26 cellular contexts compared by ENCODE assay signal in the genomic region with DNA sequence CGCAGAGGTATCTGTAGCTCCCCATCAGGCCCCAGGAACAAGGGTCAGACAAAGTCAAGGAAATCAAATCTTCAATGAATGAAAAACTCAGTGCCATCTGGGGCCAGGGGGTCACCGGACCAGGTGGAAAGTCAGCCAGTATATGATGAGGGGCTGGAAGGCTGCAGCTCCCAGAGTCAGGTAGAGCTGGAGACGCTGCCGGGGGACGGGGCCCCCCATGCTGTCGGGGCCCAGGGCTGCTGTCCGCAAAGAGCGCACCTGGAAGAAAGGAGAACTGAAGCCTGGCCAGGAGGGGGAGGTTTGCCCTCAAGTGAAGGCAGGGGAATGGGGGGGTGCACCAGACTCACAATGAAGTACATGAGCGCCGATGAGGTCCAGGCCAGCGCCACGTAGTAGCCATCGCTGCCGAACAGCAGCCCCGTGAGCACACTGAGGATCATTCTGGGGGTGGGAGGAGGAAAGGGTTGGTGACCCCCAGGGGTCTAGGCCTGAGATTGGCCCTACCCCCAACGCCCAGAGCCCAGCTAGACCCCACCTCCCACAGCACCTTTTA. TPM values are rescaled to one million over a fixed set of nuclear protein-coding genes. Genes with fewer than 3 reads are reported as not detected.
A peak's percentile ranks its signal among the peaks of the same experiment; 100 is the strongest.
DNase-seq lines count a peak whose midpoint lies in the region; ATAC-seq, FAIRE-seq and TF ChIP-seq lines count a peak whose summit lies in the region.
"Had no signal": no experiment of that assay in that cellular context is flagged by ENCODE, and none has a peak within 500 bp of the region (broad histone marks: within the 10 kb centered on the region; RNA-seq: fewer than 3 reads in every experiment).

No MANE protein-coding gene starts in this region.

- H3K4me1 Mint-ChIP-seq in neural crest cell = peaks cover 48% of the 10 kb centered on the region

- H3K79me2 ChIP-seq in OCI-LY3 (ENCODE audit: low read length) (peaks cover 14% of the 10 kb centered on the region), K562 (ENCODE audit: control insufficient read depth, insufficient read depth, low read length) (peaks cover 24% of the 10 kb centered on the region), mammary epithelial cell (ENCODE audit: insufficient read depth, low read length) (peaks cover 25% of the 10 kb centered on the region), mesendoderm (ENCODE audit: control insufficient read depth, insufficient read depth, low read length) (peaks cover 6% of the 10 kb centered on the region)

- intact Hi-C loops in K562 (cut with micrococcal nuclease) (no loop called here), mammary epithelial cell (cut with micrococcal nuclease) (no loop called here)

- H3K9me1 ChIP-seq in K562 (ENCODE audit: control insufficient read depth, insufficient read depth, low read length) = peaks cover 4% of the 10 kb centered on the region

- H3K79me1 ChIP-seq in mesendoderm (ENCODE audit: low read length) = peaks cover 8% of the 10 kb centered on the region

- peak overlapping the region; percentile 67 for H3K4me2 ChIP-seq in OCI-LY3 (ENCODE audit: low read length)
- no peak overlapping the region for H3K4me2 ChIP-seq in K562 (ENCODE audit: insufficient read depth, low read length)
- H3K4me2 ChIP-seq in mammary epithelial cell (ENCODE audit: insufficient read depth, low read depth, low read length) = no peak overlapping the region
- H3K4me2 ChIP-seq in mesendoderm (ENCODE audit: low read length) = no peak overlapping the region
- H3K4me2 ChIP-seq: GM23338 had no signal

- no peak overlapping the region for H4K5ac ChIP-seq in mesendoderm (ENCODE audit: low read length)

- no peak overlapping the region for H2BK15ac ChIP-seq in mesendoderm (replicated peaks; ENCODE audit: low read depth)

- H3K4me3 Mint-ChIP-seq in neural crest cell = peak overlapping the region; percentile 61
- H3K4me3 Mint-ChIP-seq: GM23338, HFFc6 had no signal

- POLR2A ChIA-PET in K562 (lab: Yijun Ruan, JAX) = interaction anchor here (0.6 kb wide), 1 partner anchor 63 kb away, joined by 3 read pairs; no protein-coding TSS in a partner anchor

- in situ Hi-C loops in K562 (cut with MboI) (no loop called here), mammary epithelial cell (cut with MboI; ENCODE audit: low sequenced_read_pairs in 2 of 2) (no loop called here), G401 (cut with HindIII; ENCODE audit: low sequenced_read_pairs) (no loop called here)

- H3K36me3 Mint-ChIP-seq in neural crest cell (ENCODE audit: low read depth) = no peaks in the 10 kb centered on the region

- H4K20me1 ChIP-seq in OCI-LY3 (ENCODE audit: insufficient read depth, low read length) (peaks cover 3% of the 10 kb centered on the region; the same call in 1 of the 2 replicates), K562 (replicated peaks; ENCODE audit: control insufficient read depth, insufficient read depth, low read length) (peaks cover 22% of the 10 kb centered on the region), mammary epithelial cell (ENCODE audit: insufficient read depth, low read length) (no peaks in the 10 kb centered on the region)

- H3K9me3 ChIP-seq in OCI-LY3 (ENCODE audit: insufficient read depth, low read length) = no peaks in the 10 kb centered on the region
- H3K9me3 ChIP-seq in K562 (replicated peaks; ENCODE audit: control insufficient read depth, insufficient read depth, low read depth, low read length) = no peaks in the 10 kb centered on the region
- H3K9me3 ChIP-seq in mammary epithelial cell (replicated peaks; ENCODE audit: insufficient read depth, low read length) = no peaks in the 10 kb centered on the region
- H3K9me3 ChIP-seq: BE2C, HAP-1 had no signal

- H2BK120ac ChIP-seq in mesendoderm (ENCODE audit: low read depth, low read length) = no peak overlapping the region

- peaks cover 15% of the 10 kb centered on the region for H3K36me3 ChIP-seq in OCI-LY3 (replicated peaks; ENCODE audit: low read depth, low read length)
- H3K36me3 ChIP-seq in K562 (ENCODE audit: control insufficient read depth, insufficient read depth, low read length) = peaks cover 37% of the 10 kb centered on the region; the same call in 2 of the 3 replicates
- no peaks in the 10 kb centered on the region for H3K36me3 ChIP-seq in mammary epithelial cell (ENCODE audit: insufficient read depth, low read length)
- H3K36me3 ChIP-seq in mesendoderm (ENCODE audit: control insufficient read depth, insufficient read depth, low read length) = no peaks in the 10 kb centered on the region

- no peak overlapping the region for H2BK5ac ChIP-seq in mesendoderm (ENCODE audit: low read length)

- FAIRE-seq in K562 (lab: Jason Lieb, UNC) = no peak
- FAIRE-seq: GM18507 had no signal

- CTCF ChIA-PET in K562 (lab: Yijun Ruan, JAX; ENCODE audit: low intra/inter-chr PET ratio) = no interaction called here
- CTCF ChIA-PET in mammary epithelial cell (lab: Charles Lee; ENCODE audit: low non-redundant PET) = no interaction called here

- H4K8ac ChIP-seq in mesendoderm (ENCODE audit: low read depth, low read length) = no peak overlapping the region

- TF ChIP-seq POLR2A in K562 (conservative IDR thresholded peaks at IDR 0.05) = no peak

- no peak overlapping the region for H2AFZ ChIP-seq in OCI-LY3 (ENCODE audit: low read depth, low read length)
- no peak overlapping the region for H2AFZ ChIP-seq in K562 (ENCODE audit: low read depth, low read length)
- no peak overlapping the region for H2AFZ ChIP-seq in mammary epithelial cell (ENCODE audit: low read depth, low read length)
- H2AFZ ChIP-seq: GM23338 had no signal

- no peaks in the 10 kb centered on the region for H3K27me3 ChIP-seq in OCI-LY3 (ENCODE audit: low read depth, low read length)
- H3K27me3 ChIP-seq in K562 (ENCODE audit: control insufficient read depth in 2 of 2, insufficient read depth in 2 of 2, low read length in 2 of 2) = no peaks in the 10 kb centered on the region
- H3K27me3 ChIP-seq in mammary epithelial cell (ENCODE audit: insufficient read depth, low read length) = no peaks in the 10 kb centered on the region
- no peaks in the 10 kb centered on the region for H3K27me3 ChIP-seq in mesendoderm (ENCODE audit: insufficient read depth, low read length, poor library complexity)
- H3K27me3 ChIP-seq: BE2C had no signal

- no peak overlapping the region for H3K18ac ChIP-seq in mesendoderm (ENCODE audit: low read length)

- H3K4me1 ChIP-seq in OCI-LY3 (ENCODE audit: low read length) = peaks cover 38% of the 10 kb centered on the region
- H3K4me1 ChIP-seq in K562 (replicated peaks in 1 of 2; ENCODE audit: control insufficient read depth in 2 of 2, insufficient read depth in 2 of 2, low read length in 2 of 2) = peaks cover 15 to 58% of the 10 kb centered on the region in 2 experiments; a peak in 3 of 5 replicates
- peaks cover 12% of the 10 kb centered on the region for H3K4me1 ChIP-seq in mammary epithelial cell (ENCODE audit: insufficient read depth, low read length)
- peaks cover 2% of the 10 kb centered on the region for H3K4me1 ChIP-seq in mesendoderm (ENCODE audit: control insufficient read depth, low read depth, low read length)

- no peak overlapping the region for H3K56ac ChIP-seq in mesendoderm (ENCODE audit: low read length)

- peaks cover 18% of the 10 kb centered on the region for H3K27me3 Mint-ChIP-seq in neural crest cell (ENCODE audit: low read depth)

- 94% methylated on average over 14 of the region's 16 CpGs for WGBS in K562 (ENCODE audit: insufficient coverage, low coverage, missing lambda C conversion rate)
- 92% methylated on average over 2 of the region's 16 CpGs for WGBS in mammary epithelial cell (ENCODE audit: low coverage, missing lambda C conversion rate)
- no CpG with 5 or more reads among the region's 16 CpGs for WGBS in mesendoderm (ENCODE audit: extremely low coverage, insufficient coverage, low lambda C conversion rate)

- H3K9ac ChIP-seq in OCI-LY3 (ENCODE audit: low read length) (peak overlapping the region; percentile 47; the same call in 1 of the 2 replicates), K562 (ENCODE audit: insufficient read depth in 1 of 2, low read depth in 2 of 2, low read length in 2 of 2) (peak overlapping the region in 1 of 2 experiments; percentile 69; a peak in 1 of 4 replicates), mammary epithelial cell (ENCODE audit: insufficient read depth, low read length) (no peak overlapping the region), mesendoderm (ENCODE audit: low read length) (no peak overlapping the region)

- no peak for ATAC-seq in K562
- ATAC-seq: GM23338, Panc1 had no signal

- BruUV-seq in K562 (replicated peaks; lab: Mats Ljungman, UMichigan) (no TSS peak), mammary epithelial cell (replicated peaks; lab: Mats Ljungman, UMichigan) (no TSS peak)

- DNase-seq in K562 (ENCODE audit: extremely low read depth in 1 of 4, low spot score in 3 of 4) (no peak), neural crest cell (ENCODE audit: low read depth, low spot score) (no peak), mammary epithelial cell (no peak), G401 (ENCODE audit: low spot score) (no peak), mesendoderm (no peak), NCI-H510A treated with DMSO at 0.1 percent for 48 hours (lab: John Stamatoyannopoulos, UW) (no peak)
- DNase-seq: BE2C; DMS153; DND-41; HFFc6; Karpas-422; NCI-H1092; NCI-H1417 treated with DMSO at 0.1 percent for 48 hours; NCI-H1694 treated with DMSO at 0.1 percent for 48 hours; NCI-H2081 treated with DMSO at 0.1 percent for 48 hours; NCI-H2171 treated with DMSO at 0.1 percent for 48 hours; NCI-H524 treated with DMSO at 0.1 percent for 48 hours; NCI-H82; NK-92 treated with Interleukin-12 subunit alpha and Interleukin-12 subunit beta, amount 100 ng/mL, for 24 hours; SHP77 treated with DMSO at 0.1 percent for 48 hours; T-helper 1 cell had no signal

- TF ChIP-seq EP300 in K562 (IDR thresholded peaks at IDR 0.05; ENCODE audit: low read length) = no peak

- H3K4me3 ChIP-seq in OCI-LY3 (ENCODE audit: low read length) (peak overlapping the region; percentile 34; the same call in 1 of the 2 replicates), K562 (no peak overlapping the region), mammary epithelial cell (replicated peaks in 1 of 3; ENCODE audit: insufficient read depth in 1 of 3, low read depth in 2 of 3, low read length in 3 of 3) (no peak overlapping the region), mesendoderm (ENCODE audit: low read length) (no peak overlapping the region)
- H3K4me3 ChIP-seq: GM23338, HAP-1 had no signal

- no peak overlapping the region for H2AK5ac ChIP-seq in mesendoderm (ENCODE audit: low read length)

- no peak overlapping the region for H3K27ac Mint-ChIP-seq in neural crest cell (ENCODE audit: unreplicated experiment)
- H3K27ac Mint-ChIP-seq: GM23338, HFFc6 had no signal

- dilution Hi-C loops in mammary epithelial cell (cut with HindIII; ENCODE audit: low sequenced_read_pairs) = loop anchor here (5.0 kb wide), 2 partner anchors 32 to 67 kb away; no protein-coding TSS in a partner anchor

- H3K4ac ChIP-seq in mesendoderm (ENCODE audit: low read depth, low read length) = no peak overlapping the region

- no peaks in the 10 kb centered on the region for H3K9me3 Mint-ChIP-seq in neural crest cell
- H3K9me3 Mint-ChIP-seq: HFFc6 had no signal

- TF ChIP-seq CTCF in OCI-LY3 (IDR thresholded peaks at IDR 0.05; ENCODE audit: low read depth, low read length) (no peak), K562 (IDR thresholded peaks at IDR 0.05 in 2 of 3, conservative IDR thresholded peaks at IDR 0.05 in 1 of 3; ENCODE audit: insufficient read depth in 2 of 3, low read depth in 1 of 3, low read length in 3 of 3) (no peak), neural crest cell (conservative IDR thresholded peaks at IDR 0.05) (no peak), mammary epithelial cell (conservative IDR thresholded peaks at IDR 0.05 in 1 of 2, IDR thresholded peaks at IDR 0.05 in 1 of 2; ENCODE audit: extremely low read depth in 1 of 2, insufficient read depth in 1 of 2, low read depth in 1 of 2, low read length in 2 of 2) (no peak)

- H3K23ac ChIP-seq in mesendoderm (ENCODE audit: low read length) = no peak overlapping the region

- TF ChIP-seq RAD21 in K562 (CRISPR knock-in tag; conservative IDR thresholded peaks at IDR 0.05 in 1 of 2, IDR thresholded peaks at IDR 0.05 in 1 of 2) = no peak

- H3K27ac ChIP-seq in OCI-LY3 (ENCODE audit: low read length) (peak overlapping the region; percentile 26; the same call in 1 of the 2 replicates), K562 (ENCODE audit: extremely low read depth, low read depth, low read length) (no peak overlapping the region), mammary epithelial cell (ENCODE audit: insufficient read depth, low read depth, low read length) (no peak overlapping the region), mesendoderm (ENCODE audit: low read depth, low read length) (no peak overlapping the region)

RNA-seq across cellular contexts. Expression of a gene that starts 4.3 kb away (rescaled TPM):
- 49.3 and 178 TPM in 2 replicates for total RNA-seq in K562 (2011; cell fraction: chromatin; rRNA removed; ENCODE audit: low replicate concordance)
- 331 and 338 TPM in 2 replicates for total RNA-seq in K562 (2011; cell fraction: nucleolus; rRNA removed)
- 162 and 163 TPM in 2 replicates for total RNA-seq in K562 (2011; cell fraction: nucleoplasm; rRNA removed)
- total RNA-seq in K562 (2014; rRNA removed) (121 and 158 TPM in 2 replicates), K562 (2014; rRNA removed; fragmentation: Illumina TruSeq; extraction: Trizol) (29.4 and 39.3 TPM in 2 replicates), K562 (2015; rRNA removed; fragmentation: Illumina TruSeq; extraction: Trizol) (44.8 and 51.6 TPM in 2 replicates), K562 (2021) (108 and 120 TPM in 2 replicates), neural crest cell (59.4 and 60.9 TPM in 2 replicates), mammary epithelial cell (100 to 1,000 TPM; 103 to 125 TPM)
- polyA plus RNA-seq in K562 (2011; rRNA removed) (77.2 and 108 TPM in 2 replicates), K562 (2014; fragmentation: Illumina TruSeq; extraction: Trizol) (111 and 119 TPM in 2 replicates), K562 (2014; fragmentation: Nextera tagmentation; extraction: Ambion mirVana) (10 to 100 TPM in 1 of 2 experiments, 1 to 10 TPM in 1; 8.6 to 33.6 TPM), K562 (2014; rRNA removed) (83.6 and 96.7 TPM in 2 replicates), mammary epithelial cell (176 TPM)
- polyA plus RNA-seq in K562 (2011; cell fraction: cytosol; rRNA removed) = 234 and 367 TPM in 2 replicates
- 162 and 217 TPM in 2 replicates for polyA plus RNA-seq in K562 (2011; cell fraction: nucleus; rRNA removed)
- polyA plus RNA-seq in K562 (2012) = 106 and 144 TPM in 2 replicates
- polyA minus RNA-seq in K562 (2011; rRNA and poly(A)+ RNA removed) = 84.7 and 117 TPM in 2 replicates
- 120 and 144 TPM in 2 replicates for polyA minus RNA-seq in K562 (2011; cell fraction: cytosol; rRNA and poly(A)+ RNA removed)
- polyA minus RNA-seq in K562 (2011; cell fraction: nucleus; rRNA and poly(A)+ RNA removed) = 46.6 and 57.5 TPM in 2 replicates
- polyA minus RNA-seq in mammary epithelial cell = 193 TPM
- 106 and 113 TPM in 2 replicates for total RNA-seq in G401 (2014; rRNA removed; shearing (Covaris generic))
- polyA plus RNA-seq in mesendoderm (2013, experiment 1 of 2) = 142 TPM
- 138 TPM for polyA plus RNA-seq in mesendoderm (2013, experiment 2 of 2)

RNA-seq across cellular contexts. Expression of a gene that starts 6.6 kb away (rescaled TPM):
- 0.92 and 2.0 TPM in 2 replicates for total RNA-seq in K562 (2011; cell fraction: chromatin; rRNA removed; ENCODE audit: low replicate concordance)
- total RNA-seq in K562 (2011; cell fraction: nucleolus; rRNA removed) = 0.92 and 1.7 TPM in 2 replicates
- total RNA-seq in K562 (2011; cell fraction: nucleoplasm; rRNA removed) = 0.95 and 1.2 TPM in 2 replicates
- 0.61 TPM in 1 of 2 replicates, not detected in the other for total RNA-seq in K562 (2014; rRNA removed)
- not detected in 2 replicates for total RNA-seq in K562 (2014; rRNA removed; fragmentation: Illumina TruSeq; extraction: Trizol)
- total RNA-seq in K562 (2015; rRNA removed; fragmentation: Illumina TruSeq; extraction: Trizol) = 0.11 and 0.40 TPM in 2 replicates
- total RNA-seq in K562 (2021) = 0.89 and 1.1 TPM in 2 replicates
- polyA plus RNA-seq in K562 (2011; rRNA removed) = 0.26 and 0.30 TPM in 2 replicates
- 0.52 and 0.69 TPM in 2 replicates for polyA plus RNA-seq in K562 (2011; cell fraction: cytosol; rRNA removed)
- polyA plus RNA-seq in K562 (2011; cell fraction: nucleus; rRNA removed) = 1.1 and 1.7 TPM in 2 replicates
- 0.52 and 0.57 TPM in 2 replicates for polyA plus RNA-seq in K562 (2012)
- polyA plus RNA-seq in K562 (2014; fragmentation: Illumina TruSeq; extraction: Trizol) = 0.36 and 0.65 TPM in 2 replicates
- not detected for polyA plus RNA-seq in K562 (2014; fragmentation: Nextera tagmentation; extraction: Ambion mirVana)
- 0.27 and 0.55 TPM in 2 replicates for polyA plus RNA-seq in K562 (2014; rRNA removed)
- polyA minus RNA-seq in K562 (2011; rRNA and poly(A)+ RNA removed) = not detected in 2 replicates
- polyA minus RNA-seq in K562 (2011; cell fraction: cytosol; rRNA and poly(A)+ RNA removed) = not detected in 2 replicates
- 0.13 TPM in 1 of 2 replicates, not detected in the other for polyA minus RNA-seq in K562 (2011; cell fraction: nucleus; rRNA and poly(A)+ RNA removed)
- 44.6 and 46.0 TPM in 2 replicates for total RNA-seq in neural crest cell
- total RNA-seq in mammary epithelial cell = 1 to 10 TPM in 1 of 2 donors, under 1 TPM in 1; 0.33 to 1.4 TPM
- polyA plus RNA-seq in mammary epithelial cell = 0.62 TPM
- not detected for polyA minus RNA-seq in mammary epithelial cell
- total RNA-seq in G401 (2014; rRNA removed; shearing (Covaris generic)) = 4.4 and 12.4 TPM in 2 replicates
- 7.9 TPM for polyA plus RNA-seq in mesendoderm (2013, experiment 1 of 2)
- polyA plus RNA-seq in mesendoderm (2013, experiment 2 of 2) = 7.0 TPM

RNA-seq across cellular contexts. Expression of a gene that starts 7.1 kb away (rescaled TPM):
- total RNA-seq in K562 (2011; cell fraction: chromatin; rRNA removed; ENCODE audit: low replicate concordance) = not detected in 2 replicates
- not detected in 2 replicates for total RNA-seq in K562 (2011; cell fraction: nucleolus; rRNA removed)
- not detected in 2 replicates for total RNA-seq in K562 (2011; cell fraction: nucleoplasm; rRNA removed)
- total RNA-seq in K562 (2014; rRNA removed) (not detected in 2 replicates), K562 (2014; rRNA removed; fragmentation: Illumina TruSeq; extraction: Trizol) (not detected in 2 replicates), K562 (2015; rRNA removed; fragmentation: Illumina TruSeq; extraction: Trizol) (not detected in 2 replicates), K562 (2021) (not detected in 2 replicates), neural crest cell (0.57 and 1.0 TPM in 2 replicates), mammary epithelial cell (under 1 TPM; 0.17 to 0.26 TPM)
- polyA plus RNA-seq in K562 (2011; rRNA removed) (not detected in 2 replicates), K562 (2014; fragmentation: Illumina TruSeq; extraction: Trizol) (not detected in 2 replicates), K562 (2014; fragmentation: Nextera tagmentation; extraction: Ambion mirVana) (not detected), K562 (2014; rRNA removed) (not detected in 2 replicates), mammary epithelial cell (0.06 TPM)
- polyA plus RNA-seq in K562 (2011; cell fraction: cytosol; rRNA removed) = 0.01 TPM in 1 of 2 replicates, not detected in the other
- not detected in 2 replicates for polyA plus RNA-seq in K562 (2011; cell fraction: nucleus; rRNA removed)
- polyA plus RNA-seq in K562 (2012) = not detected in 2 replicates
- not detected in 2 replicates for polyA minus RNA-seq in K562 (2011; rRNA and poly(A)+ RNA removed)
- polyA minus RNA-seq in K562 (2011; cell fraction: cytosol; rRNA and poly(A)+ RNA removed) = not detected in 2 replicates
- polyA minus RNA-seq in K562 (2011; cell fraction: nucleus; rRNA and poly(A)+ RNA removed) = 0.13 TPM in 1 of 2 replicates, not detected in the other
- polyA minus RNA-seq in mammary epithelial cell = not detected
- 2.8 TPM in 1 of 2 replicates, not detected in the other for total RNA-seq in G401 (2014; rRNA removed; shearing (Covaris generic))
- polyA plus RNA-seq in mesendoderm (2013, experiment 1 of 2) = 0.27 TPM
- 0.21 TPM for polyA plus RNA-seq in mesendoderm (2013, experiment 2 of 2)

RNA-seq across cellular contexts. Expression of a gene that starts 16.2 kb away (rescaled TPM):
- total RNA-seq in K562 (2011; cell fraction: chromatin; rRNA removed; ENCODE audit: low replicate concordance) = 13.9 and 38.2 TPM in 2 replicates
- 41.5 and 42.0 TPM in 2 replicates for total RNA-seq in K562 (2011; cell fraction: nucleolus; rRNA removed)
- total RNA-seq in K562 (2011; cell fraction: nucleoplasm; rRNA removed) = 31.3 and 34.9 TPM in 2 replicates
- total RNA-seq in K562 (2014; rRNA removed) (102 and 135 TPM in 2 replicates), K562 (2014; rRNA removed; fragmentation: Illumina TruSeq; extraction: Trizol) (29.3 and 43.7 TPM in 2 replicates), K562 (2015; rRNA removed; fragmentation: Illumina TruSeq; extraction: Trizol) (83.8 and 85.1 TPM in 2 replicates), K562 (2021) (135 and 139 TPM in 2 replicates), neural crest cell (114 and 116 TPM in 2 replicates), mammary epithelial cell (100 to 1,000 TPM in 1 of 2 donors, 10 to 100 TPM in 1; 79.5 to 169 TPM)
- polyA plus RNA-seq in K562 (2011; rRNA removed) (98.6 and 129 TPM in 2 replicates), K562 (2014; fragmentation: Illumina TruSeq; extraction: Trizol) (140 and 182 TPM in 2 replicates), K562 (2014; fragmentation: Nextera tagmentation; extraction: Ambion mirVana) (10 to 100 TPM in 1 of 2 experiments, 1 to 10 TPM in 1; 5.6 to 16.0 TPM), K562 (2014; rRNA removed) (135 and 146 TPM in 2 replicates), mammary epithelial cell (227 TPM)
- polyA plus RNA-seq in K562 (2011; cell fraction: cytosol; rRNA removed) = 213 and 403 TPM in 2 replicates
- polyA plus RNA-seq in K562 (2011; cell fraction: nucleus; rRNA removed) = 62.4 and 74.2 TPM in 2 replicates
- polyA plus RNA-seq in K562 (2012) = 127 and 138 TPM in 2 replicates
- polyA minus RNA-seq in K562 (2011; rRNA and poly(A)+ RNA removed) = 57.1 and 92.7 TPM in 2 replicates
- polyA minus RNA-seq in K562 (2011; cell fraction: cytosol; rRNA and poly(A)+ RNA removed) = 94.6 and 97.2 TPM in 2 replicates
- polyA minus RNA-seq in K562 (2011; cell fraction: nucleus; rRNA and poly(A)+ RNA removed) = 10.4 and 16.3 TPM in 2 replicates
- 195 TPM for polyA minus RNA-seq in mammary epithelial cell
- 67.8 and 81.8 TPM in 2 replicates for total RNA-seq in G401 (2014; rRNA removed; shearing (Covaris generic))
- 110 TPM for polyA plus RNA-seq in mesendoderm (2013, experiment 1 of 2)
- 109 TPM for polyA plus RNA-seq in mesendoderm (2013, experiment 2 of 2)

RNA-seq across cellular contexts. Expression of a gene that starts 27.1 kb away (rescaled TPM):
- total RNA-seq in K562 (2011; cell fraction: chromatin; rRNA removed; ENCODE audit: low replicate concordance) = 40.5 and 97.2 TPM in 2 replicates
- total RNA-seq in K562 (2011; cell fraction: nucleolus; rRNA removed) = 43.6 and 44.5 TPM in 2 replicates
- total RNA-seq in K562 (2011; cell fraction: nucleoplasm; rRNA removed) = 39.9 and 51.1 TPM in 2 replicates
- total RNA-seq in K562 (2014; rRNA removed) (9.3 and 10.2 TPM in 2 replicates), K562 (2014; rRNA removed; fragmentation: Illumina TruSeq; extraction: Trizol) (2.5 and 4.1 TPM in 2 replicates), K562 (2015; rRNA removed; fragmentation: Illumina TruSeq; extraction: Trizol) (8.8 and 10.4 TPM in 2 replicates), K562 (2021) (28.6 and 29.2 TPM in 2 replicates), neural crest cell (64.5 and 70.8 TPM in 2 replicates), mammary epithelial cell (10 to 100 TPM; 23.7 to 62.2 TPM)
- polyA plus RNA-seq in K562 (2011; rRNA removed) (8.5 and 12.5 TPM in 2 replicates), K562 (2014; fragmentation: Illumina TruSeq; extraction: Trizol) (14.6 and 18.0 TPM in 2 replicates), K562 (2014; fragmentation: Nextera tagmentation; extraction: Ambion mirVana) (under 1 TPM in 1 of 2 experiments, not detected in 1; 0.08 TPM), K562 (2014; rRNA removed) (20.5 and 23.3 TPM in 2 replicates), mammary epithelial cell (20.5 TPM)
- polyA plus RNA-seq in K562 (2011; cell fraction: cytosol; rRNA removed) = 7.7 and 14.0 TPM in 2 replicates
- 40.5 and 65.1 TPM in 2 replicates for polyA plus RNA-seq in K562 (2011; cell fraction: nucleus; rRNA removed)
- polyA plus RNA-seq in K562 (2012) = 18.1 and 26.7 TPM in 2 replicates
- 9.1 and 11.0 TPM in 2 replicates for polyA minus RNA-seq in K562 (2011; rRNA and poly(A)+ RNA removed)
- polyA minus RNA-seq in K562 (2011; cell fraction: cytosol; rRNA and poly(A)+ RNA removed) = 9.9 and 10.3 TPM in 2 replicates
- polyA minus RNA-seq in K562 (2011; cell fraction: nucleus; rRNA and poly(A)+ RNA removed) = 14.5 and 19.0 TPM in 2 replicates
- polyA minus RNA-seq in mammary epithelial cell = 23.7 TPM
- 17.2 and 18.3 TPM in 2 replicates for total RNA-seq in G401 (2014; rRNA removed; shearing (Covaris generic))
- polyA plus RNA-seq in mesendoderm (2013, experiment 1 of 2) = 24.9 TPM
- 23.1 TPM for polyA plus RNA-seq in mesendoderm (2013, experiment 2 of 2)
